In the genomic region with DNA sequence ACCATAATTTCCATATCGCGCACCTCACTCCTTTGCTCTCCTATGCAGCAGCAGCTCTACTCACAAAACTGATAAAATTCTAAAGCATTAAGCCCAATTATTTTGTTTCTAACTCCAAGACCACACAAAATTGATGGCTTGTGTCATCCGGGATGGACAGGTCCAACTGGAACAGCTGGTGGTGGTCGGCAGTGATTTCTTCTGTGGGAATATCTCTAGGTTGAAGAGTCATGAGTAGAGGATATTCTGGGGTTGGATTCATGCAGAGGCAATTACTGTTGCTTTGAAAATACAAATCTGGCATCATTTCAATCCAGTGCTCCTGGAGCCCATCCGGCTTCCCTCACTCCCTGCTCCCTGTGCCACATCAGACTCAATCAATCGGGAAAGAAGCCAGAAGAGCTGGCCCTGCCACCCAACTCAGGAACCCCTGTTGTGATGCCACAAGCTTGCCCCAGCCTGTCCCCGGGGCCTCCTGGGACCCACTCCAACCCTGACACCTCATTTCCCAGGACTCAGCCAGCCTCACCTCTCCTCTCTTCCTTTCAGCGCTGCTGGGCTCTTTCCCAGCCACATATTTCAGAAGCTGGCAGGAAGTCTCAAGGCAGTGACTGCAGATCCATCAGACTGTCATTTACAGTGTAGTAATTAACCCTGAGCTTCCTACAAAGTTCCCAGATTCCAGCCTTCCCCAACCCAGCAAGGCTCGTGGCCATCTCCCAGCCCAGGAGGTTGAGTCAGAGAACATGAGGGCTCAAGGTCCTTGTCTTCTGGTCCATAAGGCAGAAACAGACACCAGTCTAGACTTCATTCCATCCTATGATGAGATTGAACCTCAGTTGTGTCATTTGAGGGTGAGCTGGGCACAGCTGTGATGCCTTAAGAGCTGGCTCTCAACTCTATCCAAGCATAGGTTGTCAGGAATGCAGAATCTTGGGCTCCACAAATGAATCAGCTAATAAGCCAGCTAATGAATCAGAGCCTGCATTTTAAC, we compare ENCODE assay signal across 21 cellular contexts.
DNase-seq lines count a peak whose midpoint lies in the region; ATAC-seq and TF ChIP-seq lines count a peak whose summit lies in the region.
"Had no signal": no experiment of that assay in that cellular context is flagged by ENCODE, and none has a peak within 500 bp of the region (broad histone marks: within the 10 kb centered on the region; RNA-seq: fewer than 3 reads in every experiment).

No MANE protein-coding gene starts in this region.

- intact Hi-C loops in MCF 10A (cut with micrococcal nuclease) = no loop called here

- peak; percentile 4 for DNase-seq in GM04503 (ENCODE audit: low read depth)
- DNase-seq in NCI-H1694 treated with DMSO at 0.1 percent for 48 hours (lab: John Stamatoyannopoulos, UW) = peak; percentile 31
- peak; percentile 4 for DNase-seq in MCF 10A (ENCODE audit: unreplicated experiment)
- peak; percentile 95 for DNase-seq in myocyte (ENCODE audit: low read depth)
- no peak for DNase-seq in SK-N-DZ (ENCODE audit: low spot score)
- DNase-seq in activated T-cell treated with anti-CD3 and anti-CD28 coated beads, Interleukin-2, amount 50 U/mL, for 72 hours = no peak
- DNase-seq: activated CD4-positive, alpha-beta T cell treated with anti-CD3 and anti-CD28 coated beads, Interleukin-2, amount 50 U/mL, for 4 hours; activated naive CD4-positive, alpha-beta T cell treated with Interleukin-2 at 50 U/mL for 16 hours; anterior cingulate cortex; CD4-positive, alpha-beta memory T cell; DMS79 treated with DMSO at 0.1 percent for 48 hours; endodermal cell; foreskin melanocyte; kidney glomerular epithelial cell; RPMI8226; stimulated activated naive CD8-positive, alpha-beta T cell treated with anti-CD3 and anti-CD28 coated beads, Interleukin-15, Interleukin-2, amounts not matched to agents 100 U/mL and 50 U/mL, for 24 hours; T-helper 1 cell; trophoblast cell had no signal

- CTCF ChIA-PET in MCF 10A (lab: Yijun Ruan, JAX) = interaction anchor here (0.6 kb wide), 3 partner anchors 22 to 377 kb away, joined by 3 to 5 read pairs (median 3); no protein-coding TSS in a partner anchor

- no peaks in the 10 kb centered on the region for H3K9me3 Mint-ChIP-seq in MCF 10A (ENCODE audit: unreplicated experiment)
- H3K9me3 Mint-ChIP-seq in activated T-cell treated with anti-CD3 and anti-CD28 coated beads, Interleukin-2, amount 50 U/mL, for 72 hours = peaks cover 0 to 5% of the 10 kb centered on the region in 2 donors

- POLR2A ChIA-PET in MCF 10A (lab: Yijun Ruan, JAX) = no interaction called here

- H3K27ac Mint-ChIP-seq in MCF 10A (ENCODE audit: low read depth, unreplicated experiment) = no peak overlapping the region
- H3K27ac Mint-ChIP-seq in activated T-cell treated with anti-CD3 and anti-CD28 coated beads, Interleukin-2, amount 50 U/mL, for 72 hours = no peak overlapping the region
- H3K27ac Mint-ChIP-seq: CD4-positive, alpha-beta memory T cell; endodermal cell had no signal

- no TSS peak for BruUV-seq in MCF 10A (replicated peaks; lab: Mats Ljungman, UMichigan)

- ATAC-seq in GM18870 (IDR thresholded peaks at IDR 0.05; ENCODE audit: unreplicated experiment) (no peak), GM19023 (IDR thresholded peaks at IDR 0.05; ENCODE audit: unreplicated experiment) (no peak)
- ATAC-seq in activated T-cell treated with anti-CD3 and anti-CD28 coated beads, Interleukin-2, amount 50 U/mL, for 72 hours (replicated peaks in 1 of 2) = no peak
- ATAC-seq: stimulated activated naive CD8-positive, alpha-beta T cell treated with anti-CD3 and anti-CD28 coated beads, Interleukin-15, Interleukin-2, amounts not matched to agents 100 U/mL and 50 U/mL, for 24 hours had no signal

- peaks cover 47% of the 10 kb centered on the region for H3K27me3 Mint-ChIP-seq in MCF 10A (ENCODE audit: insufficient read depth, unreplicated experiment)
- H3K27me3 Mint-ChIP-seq in activated T-cell treated with anti-CD3 and anti-CD28 coated beads, Interleukin-2, amount 50 U/mL, for 72 hours (ENCODE audit: low read depth) = peaks cover 22% of the 10 kb centered on the region

- no peak for TF ChIP-seq CTCF in MCF 10A (IDR thresholded peaks at IDR 0.05; ENCODE audit: unreplicated experiment)

- H3K4me1 Mint-ChIP-seq in MCF 10A (ENCODE audit: insufficient read depth, unreplicated experiment) = no peaks in the 10 kb centered on the region
- no peaks in the 10 kb centered on the region for H3K4me1 Mint-ChIP-seq in activated T-cell treated with anti-CD3 and anti-CD28 coated beads, Interleukin-2, amount 50 U/mL, for 72 hours (ENCODE audit: low read depth)
- H3K4me1 Mint-ChIP-seq: CD4-positive, alpha-beta memory T cell; endodermal cell; neural crest cell had no signal

- H3K36me3 Mint-ChIP-seq in MCF 10A (ENCODE audit: insufficient read depth, unreplicated experiment) = no peaks in the 10 kb centered on the region
- peaks cover 0 to 2% of the 10 kb centered on the region in 2 donors for H3K36me3 Mint-ChIP-seq in activated T-cell treated with anti-CD3 and anti-CD28 coated beads, Interleukin-2, amount 50 U/mL, for 72 hours (ENCODE audit: insufficient read depth in 2 of 2)
- H3K36me3 Mint-ChIP-seq: CD4-positive, alpha-beta memory T cell had no signal

- H3K4me3 Mint-ChIP-seq in MCF 10A (ENCODE audit: unreplicated experiment) = no peak overlapping the region
- no peak overlapping the region for H3K4me3 Mint-ChIP-seq in activated T-cell treated with anti-CD3 and anti-CD28 coated beads, Interleukin-2, amount 50 U/mL, for 72 hours
- H3K4me3 Mint-ChIP-seq: CD4-positive, alpha-beta memory T cell; endodermal cell; neural crest cell had no signal

Comparison
In these comparisons a context has a peak if more than half of its experiments do, and no peak if none do; other contexts are left out.
1. DNase-seq: peak in GM04503 (single experiment), NCI-H1694 treated with DMSO at 0.1 percent for 48 hours (single experiment), MCF 10A (single experiment) and myocyte (single experiment); none in SK-N-DZ (single experiment) and activated T-cell treated with anti-CD3 and anti-CD28 coated beads, Interleukin-2, amount 50 U/mL, for 72 hours (0 of 2).